Comparison of ENCODE assay signal across 8 cellular contexts in genomic region chr20:56393133-56393472, GRCh38. TPM values are rescaled to one million over a fixed set of nuclear protein-coding genes. Genes with fewer than 3 reads are reported as not detected.
DNase-seq lines count a peak whose midpoint lies in the region; ATAC-seq, FAIRE-seq and TF ChIP-seq lines count a peak whose summit lies in the region.

No MANE protein-coding gene starts in this region.

- H3K27ac Mint-ChIP-seq in endodermal cell, result no peak overlapping the region

- H3K4me3 Mint-ChIP-seq in endodermal cell, result no peak overlapping the region

- DNase-seq in GM10266 (ENCODE audit: extremely low spot score) (peak; percentile 23), NCI-H1694 (lab: John Stamatoyannopoulos, UW) (peak; percentile 12), endodermal cell (no peak), pancreas (no peak), GM19240 (ENCODE audit: insufficient read length, low spot score) (no peak)

- TF ChIP-seq CTCF in GM10266 (IDR thresholded peaks at IDR 0.05; ENCODE audit: control insufficient read depth, insufficient read depth, low read depth, missing control alignments) (no peak), endodermal cell (conservative IDR thresholded peaks at IDR 0.05) (no peak), pancreas (IDR thresholded peaks at IDR 0.05) (no peak)

- H3K36me3 Mint-ChIP-seq in endodermal cell (ENCODE audit: low read depth), result peaks cover 47% of the 10 kb centered on the region

- H3K27me3 Mint-ChIP-seq in endodermal cell (ENCODE audit: insufficient read depth), result no peaks in the 10 kb centered on the region

- H3K9me3 Mint-ChIP-seq in endodermal cell, result no peaks in the 10 kb centered on the region

- peaks cover 22% of the 10 kb centered on the region for H3K4me1 Mint-ChIP-seq in endodermal cell

- intact Hi-C loops in pancreas (cut with DNase I), result no loop called here

- H3K4me1 ChIP-seq in endodermal cell (ENCODE audit: control insufficient read depth, insufficient read depth, low read length) (peaks cover 4% of the 10 kb centered on the region), pancreas (peaks cover 12 to 18% (median 16%) of the 10 kb centered on the region in 3 donors)

- no peak for FAIRE-seq in pancreas (lab: Jason Lieb, UNC)

- H3K27ac ChIP-seq in endodermal cell (ENCODE audit: low read depth, low read length) (no peak overlapping the region), pancreas (peak overlapping the region in 3 of 4 donors; percentile 66 to 90 (median 82))

- 24 to 37% methylated on average over 4 of the region's 6 CpGs for WGBS in endodermal cell (ENCODE audit: insufficient coverage in 1 of 2, insufficient read length in 1 of 2), 2 experiments
- 1 to 2% methylated on average over 6 of the region's 6 CpGs for WGBS in pancreas, 2 donors

- H3K9me3 ChIP-seq in endodermal cell (ENCODE audit: control insufficient read depth, low read length) (no peaks in the 10 kb centered on the region), pancreas (no peaks in the 10 kb centered on the region)

- no peaks in the 10 kb centered on the region for H3K27me3 ChIP-seq in endodermal cell (ENCODE audit: control insufficient read depth, insufficient read depth, low read length, poor library complexity, severe bottlenecking)
- H3K27me3 ChIP-seq in pancreas, result no peaks in the 10 kb centered on the region

- peak overlapping the region; percentile 83 for H3K9ac ChIP-seq in endodermal cell (ENCODE audit: extremely low read depth, low read length, poor library complexity, severe bottlenecking)

- H3K36me3 ChIP-seq in endodermal cell (ENCODE audit: control insufficient read depth, insufficient read depth, low read length) (peaks cover 49% of the 10 kb centered on the region), pancreas (peaks cover 0 to 28% (median 27%) of the 10 kb centered on the region in 3 donors)

- peak in 1 of 4 donors; percentile 7 for ATAC-seq in pancreas
- no peak for ATAC-seq in HG03135 (IDR thresholded peaks at IDR 0.05; ENCODE audit: unreplicated experiment)
- ATAC-seq in GM18858 (IDR thresholded peaks at IDR 0.05; ENCODE audit: unreplicated experiment), result no peak
- no peak for ATAC-seq in GM21529 (IDR thresholded peaks at IDR 0.05; ENCODE audit: unreplicated experiment)

- H3K4me3 ChIP-seq in endodermal cell (ENCODE audit: low read length) (peak overlapping the region; percentile 98), pancreas (peak overlapping the region; percentile 54 to 77 (median 70))

RNA-seq across cellular contexts. Expression of gene CSTF1, which starts 0.7 kb away (rescaled TPM):
- 10 to 100 TPM; 47.9 to 50.1 TPM for total RNA-seq in endodermal cell
- polyA plus RNA-seq in endodermal cell (2013, experiment 1 of 2), result 45.1 TPM
- polyA plus RNA-seq in endodermal cell (2013, experiment 2 of 2), result 39.7 TPM
- total RNA-seq in pancreas, result 10 to 100 TPM; 12.1 to 17.5 (median 16.2) TPM
- polyA plus RNA-seq in pancreas, result 10 to 100 TPM in 1 of 2 donors, 1 to 10 TPM in 1; 4.5 to 13.0 TPM

RNA-seq across cellular contexts. Expression of gene AURKA, which starts 1.1 kb away (rescaled TPM):
- total RNA-seq in endodermal cell (10 to 100 TPM; 56.3 to 85.9 TPM), pancreas (1 to 10 TPM in 4 of 6 donors, under 1 TPM in 2; 0.51 to 1.9 (median 1.1) TPM)
- polyA plus RNA-seq in endodermal cell (2013, experiment 1 of 2), result 64.2 TPM
- 75.5 TPM for polyA plus RNA-seq in endodermal cell (2013, experiment 2 of 2)
- polyA plus RNA-seq in pancreas, result under 1 TPM; 0.61 to 0.80 TPM

RNA-seq across cellular contexts. Expression of gene CASS4, which starts 19.0 kb away (rescaled TPM):
- total RNA-seq in endodermal cell (not detected), pancreas (1 to 10 TPM in 2 of 6 donors, under 1 TPM in 4; 0.04 to 1.6 (median 0.24) TPM)
- polyA plus RNA-seq in endodermal cell (2013, experiment 1 of 2), result 0.11 TPM
- polyA plus RNA-seq in endodermal cell (2013, experiment 2 of 2), result 0.12 TPM
- polyA plus RNA-seq in pancreas, result under 1 TPM; 0.11 to 0.31 TPM

RNA-seq across cellular contexts. Expression of gene FAM210B, which starts 34.3 kb away (rescaled TPM):
- 10 to 100 TPM; 16.8 to 34.1 TPM for total RNA-seq in endodermal cell
- polyA plus RNA-seq in endodermal cell (2013, experiment 1 of 2), result 61.2 TPM
- polyA plus RNA-seq in endodermal cell (2013, experiment 2 of 2), result 62.7 TPM
- total RNA-seq in pancreas, result 10 to 100 TPM; 15.3 to 28.2 (median 24.8) TPM
- polyA plus RNA-seq in pancreas, result 10 to 100 TPM; 13.1 to 29.6 TPM

Comparison
In these comparisons a context has a peak if more than half of its experiments do, and no peak if none do; other contexts are left out.
1. DNase-seq: peak in GM10266 (single experiment) and NCI-H1694 (single experiment); none in endodermal cell (single experiment), pancreas (0 of 6) and GM19240 (single experiment).
2. RNA of gene AURKA, which starts 1.1 kb away (total RNA-seq): 56.3 to 85.9 TPM in endodermal cell; 0.51 to 1.9 TPM in pancreas; every median in the first group is over 10 times any median in the second.